In genomic region chr7:116341222-116341907, GRCh38 we compare ENCODE assay signal across 13 cellular contexts.
DNase-seq lines count a peak whose midpoint lies in the region; ATAC-seq and TF ChIP-seq lines count a peak whose summit lies in the region.
"Had no signal": no experiment of that assay in that cellular context is flagged by ENCODE, and none has a peak within 500 bp of the region (broad histone marks: within the 10 kb centered on the region; RNA-seq: fewer than 3 reads in every experiment).

No MANE protein-coding gene starts in this region.

- BruUV-seq in Panc1 (replicated peaks; lab: Mats Ljungman, UMichigan): no TSS peak

- intact Hi-C loops in heart right ventricle (cut with DNase I): no loop called here
- intact Hi-C loops in cardiac septum (cut with DNase I): no loop called here
- intact Hi-C loops in Panc1 (cut with micrococcal nuclease; ENCODE audit: unreplicated experiment): loop anchor here (5.0 kb wide), 2 partner anchors 69 to 84 kb away; no protein-coding TSS in a partner anchor

- no peak overlapping the region for H3K27ac Mint-ChIP-seq in activated CD8-positive, alpha-beta memory T cell treated with anti-CD3 and anti-CD28 coated beads, Interleukin-2, amount 10 ng/mL, durations not matched to agents 7 days and 5 days
- no peak overlapping the region for H3K27ac Mint-ChIP-seq in stimulated activated naive CD8-positive, alpha-beta T cell treated with anti-CD3 and anti-CD28 coated beads, Interleukin-15, amount 100 ng/mL, for 72 hours
- H3K27ac Mint-ChIP-seq: activated naive CD4-positive, alpha-beta T cell treated with anti-CD3 and anti-CD28 coated beads for 36 hours had no signal

- in situ Hi-C loops in Panc1 (cut with HindIII; ENCODE audit: low pct_unique_long_range_greater_than_20kb, low sequenced_read_pairs): no loop called here

- H3K9me3 ChIP-seq in heart right ventricle (peaks cover 0 to 17% (median 0%) of the 10 kb centered on the region in 11 donors), Panc1 (ENCODE audit: control insufficient read depth, insufficient read depth, low read depth, low read length) (peaks cover 23% of the 10 kb centered on the region), MG63 (0 out of 2 replicates have a peak, but pooled peaks cover 2% of the 10 kb centered on the region)

- no peak overlapping the region for H3K4me3 Mint-ChIP-seq in activated CD8-positive, alpha-beta memory T cell treated with anti-CD3 and anti-CD28 coated beads, Interleukin-2, amount 10 ng/mL, durations not matched to agents 7 days and 5 days
- H3K4me3 Mint-ChIP-seq in stimulated activated naive CD8-positive, alpha-beta T cell treated with anti-CD3 and anti-CD28 coated beads, Interleukin-15, amount 100 ng/mL, for 72 hours: no peak overlapping the region
- H3K4me3 Mint-ChIP-seq: activated naive CD4-positive, alpha-beta T cell treated with anti-CD3 and anti-CD28 coated beads for 36 hours had no signal

- POLR2A ChIA-PET in Panc1 (lab: Charles Lee): interaction anchor here (1.1 kb wide), 1 partner anchor 10 kb away, joined by 3 read pairs; no protein-coding TSS in a partner anchor

- peaks cover 8% of the 10 kb centered on the region for H3K4me1 Mint-ChIP-seq in activated CD8-positive, alpha-beta memory T cell treated with anti-CD3 and anti-CD28 coated beads, Interleukin-2, amount 10 ng/mL, durations not matched to agents 7 days and 5 days
- peaks cover 6% of the 10 kb centered on the region for H3K4me1 Mint-ChIP-seq in stimulated activated naive CD8-positive, alpha-beta T cell treated with anti-CD3 and anti-CD28 coated beads, Interleukin-15, amount 100 ng/mL, for 72 hours

- H3K9me3 Mint-ChIP-seq in activated CD8-positive, alpha-beta memory T cell treated with anti-CD3 and anti-CD28 coated beads, Interleukin-2, amount 10 ng/mL, durations not matched to agents 7 days and 5 days (ENCODE audit: low read depth): no peaks in the 10 kb centered on the region
- H3K9me3 Mint-ChIP-seq in stimulated activated naive CD8-positive, alpha-beta T cell treated with anti-CD3 and anti-CD28 coated beads, Interleukin-15, amount 100 ng/mL, for 72 hours: no peaks in the 10 kb centered on the region
- H3K9me3 Mint-ChIP-seq: activated naive CD4-positive, alpha-beta T cell treated with anti-CD3 and anti-CD28 coated beads for 36 hours had no signal

- no peaks in the 10 kb centered on the region for H3K36me3 Mint-ChIP-seq in activated CD8-positive, alpha-beta memory T cell treated with anti-CD3 and anti-CD28 coated beads, Interleukin-2, amount 10 ng/mL, durations not matched to agents 7 days and 5 days

- DNase-seq in heart right ventricle (no peak), cardiac septum (ENCODE audit: low spot score) (no peak), Panc1 (ENCODE audit: low read depth, low spot score) (no peak), fibroblast of mammary gland (ENCODE audit: low read depth) (no peak), MG63 (no peak), AG20443 (ENCODE audit: low spot score) (no peak)
- no peak for DNase-seq in activated CD8-positive, alpha-beta memory T cell treated with anti-CD3 and anti-CD28 coated beads, Interleukin-2, amount 10 ng/mL, durations not matched to agents 7 days and 5 days
- no peak for DNase-seq in stimulated activated naive CD8-positive, alpha-beta T cell treated with anti-CD3 and anti-CD28 coated beads, Interleukin-15, amount 100 ng/mL, for 72 hours
- DNase-seq: activated naive CD4-positive, alpha-beta T cell treated with anti-CD3 and anti-CD28 coated beads for 36 hours; NCI-H446; stimulated activated naive CD4-positive, alpha-beta T cell; T-helper 9 cell had no signal

- ATAC-seq in heart right ventricle (peak in 2 of 8 donors; percentile 59 to 60), Panc1 (peak; percentile 81)
- no peak for ATAC-seq in activated CD8-positive, alpha-beta memory T cell treated with anti-CD3 and anti-CD28 coated beads, Interleukin-2, amount 10 ng/mL, durations not matched to agents 7 days and 5 days
- ATAC-seq in stimulated activated naive CD8-positive, alpha-beta T cell treated with anti-CD3 and anti-CD28 coated beads, Interleukin-15, amount 100 ng/mL, for 72 hours: no peak

- H3K27me3 Mint-ChIP-seq in activated CD8-positive, alpha-beta memory T cell treated with anti-CD3 and anti-CD28 coated beads, Interleukin-2, amount 10 ng/mL, durations not matched to agents 7 days and 5 days: peaks cover 36% of the 10 kb centered on the region
- no peaks in the 10 kb centered on the region for H3K27me3 Mint-ChIP-seq in stimulated activated naive CD8-positive, alpha-beta T cell treated with anti-CD3 and anti-CD28 coated beads, Interleukin-15, amount 100 ng/mL, for 72 hours

- CTCF ChIA-PET in Panc1 (lab: Charles Lee): no interaction called here
- CTCF ChIA-PET in activated CD8-positive, alpha-beta memory T cell treated with anti-CD3 and anti-CD28 coated beads, Interleukin-2, amount 10 ng/mL, durations not matched to agents 7 days and 5 days (lab: Charles Lee): interaction anchor here (1.3 kb wide), 1 partner anchor 161 kb away, joined by 3 read pairs; no protein-coding TSS in a partner anchor

- peaks cover 4 to 33% (median 27%) of the 10 kb centered on the region in 9 donors for H3K4me1 ChIP-seq in heart right ventricle
- H3K4me1 ChIP-seq in Panc1 (ENCODE audit: control insufficient read depth, insufficient read depth, low read length): peaks cover 23% of the 10 kb centered on the region

- H3K27ac ChIP-seq in heart right ventricle: peak overlapping the region in 5 of 10 donors; percentile 7 to 75 (median 63)
- H3K27ac ChIP-seq in Panc1 (ENCODE audit: low read length): peak overlapping the region; percentile 96

- WGBS in heart right ventricle, 2 donors: 73 to 83% methylated on average over 4 of the region's 4 CpGs

- H3K36me3 ChIP-seq in heart right ventricle (no peaks in the 10 kb centered on the region), Panc1 (ENCODE audit: control insufficient read depth, insufficient read depth, low read length) (no peaks in the 10 kb centered on the region), MG63 (no peaks in the 10 kb centered on the region)

- H3K4me3 ChIP-seq in heart right ventricle (no peak overlapping the region), Panc1 (ENCODE audit: low read depth in 2 of 2, low read length in 2 of 2) (no peak overlapping the region), fibroblast of mammary gland (ENCODE audit: control insufficient read depth, low read depth, low read length) (no peak overlapping the region), MG63 (no peak overlapping the region)
- H3K4me3 ChIP-seq: lung had no signal

- peak in 7 of 9 donors; percentile 20 to 54 (median 34) for TF ChIP-seq CTCF in heart right ventricle (IDR thresholded peaks at IDR 0.05)
- TF ChIP-seq CTCF in Panc1 (IDR thresholded peaks at IDR 0.05): peak; percentile 85
- TF ChIP-seq CTCF in fibroblast of mammary gland (conservative IDR thresholded peaks at IDR 0.05; ENCODE audit: control insufficient read depth, insufficient read depth, low read depth, low read length): peak; percentile 34

- H3K27me3 ChIP-seq in heart right ventricle: no peaks in the 10 kb centered on the region
- H3K27me3 ChIP-seq in Panc1 (ENCODE audit: control insufficient read depth, insufficient read depth, low read length): no peaks in the 10 kb centered on the region
- no peaks in the 10 kb centered on the region for H3K27me3 ChIP-seq in MG63

Comparison
In these comparisons a context has a peak if more than half of its experiments do, and no peak if none do; other contexts are left out.
1. CTCF ChIP-seq: peak in every context shown above with its lines; median percentile 85 in Panc1; 34 in heart right ventricle; 34 in fibroblast of mammary gland.